In the genomic region with DNA sequence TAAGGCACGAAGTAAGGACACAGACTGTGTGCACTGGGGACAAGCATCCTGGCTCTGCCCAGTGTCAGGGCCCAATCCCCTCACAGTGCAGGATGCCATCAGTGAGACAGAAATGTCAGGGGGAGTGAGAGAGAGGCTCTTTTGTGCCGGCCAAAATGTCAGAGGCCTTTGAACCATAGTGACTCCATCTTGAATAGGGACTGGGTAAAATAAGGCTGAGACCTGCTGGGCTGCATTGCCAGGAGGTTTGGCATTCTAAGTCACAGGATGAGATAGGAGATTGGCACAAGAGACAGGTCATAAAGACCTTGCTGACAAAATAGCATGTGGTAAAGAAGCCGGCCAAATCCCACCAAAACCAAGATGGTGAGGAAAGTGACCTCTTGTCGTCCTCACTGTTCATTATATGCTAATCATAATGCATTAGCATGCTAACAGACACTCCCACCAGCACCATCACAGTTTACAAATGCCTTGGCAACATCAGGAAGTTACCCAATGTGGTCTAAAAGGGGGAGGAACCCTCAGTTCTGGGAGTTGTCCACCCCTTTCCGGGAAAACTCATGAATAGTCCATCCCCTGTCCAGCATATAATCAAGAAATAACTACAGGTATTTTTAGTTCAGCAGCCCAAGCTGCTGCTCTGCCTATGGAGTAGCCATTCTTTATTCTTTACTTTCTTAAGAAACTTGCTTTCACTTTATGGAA, we compare ENCODE assay signal across 1 cellular context.
TF ChIP-seq lines count a peak whose summit lies in the region.

No MANE protein-coding gene starts in this region.

TF ChIP-seq in SK-N-SH treated with all-trans-retinoic acid at 6 μM for 48 hours, 23 proteins besides CTCF, POLR2A, EP300 and RAD21:
- TF ChIP-seq, protein P1, sequence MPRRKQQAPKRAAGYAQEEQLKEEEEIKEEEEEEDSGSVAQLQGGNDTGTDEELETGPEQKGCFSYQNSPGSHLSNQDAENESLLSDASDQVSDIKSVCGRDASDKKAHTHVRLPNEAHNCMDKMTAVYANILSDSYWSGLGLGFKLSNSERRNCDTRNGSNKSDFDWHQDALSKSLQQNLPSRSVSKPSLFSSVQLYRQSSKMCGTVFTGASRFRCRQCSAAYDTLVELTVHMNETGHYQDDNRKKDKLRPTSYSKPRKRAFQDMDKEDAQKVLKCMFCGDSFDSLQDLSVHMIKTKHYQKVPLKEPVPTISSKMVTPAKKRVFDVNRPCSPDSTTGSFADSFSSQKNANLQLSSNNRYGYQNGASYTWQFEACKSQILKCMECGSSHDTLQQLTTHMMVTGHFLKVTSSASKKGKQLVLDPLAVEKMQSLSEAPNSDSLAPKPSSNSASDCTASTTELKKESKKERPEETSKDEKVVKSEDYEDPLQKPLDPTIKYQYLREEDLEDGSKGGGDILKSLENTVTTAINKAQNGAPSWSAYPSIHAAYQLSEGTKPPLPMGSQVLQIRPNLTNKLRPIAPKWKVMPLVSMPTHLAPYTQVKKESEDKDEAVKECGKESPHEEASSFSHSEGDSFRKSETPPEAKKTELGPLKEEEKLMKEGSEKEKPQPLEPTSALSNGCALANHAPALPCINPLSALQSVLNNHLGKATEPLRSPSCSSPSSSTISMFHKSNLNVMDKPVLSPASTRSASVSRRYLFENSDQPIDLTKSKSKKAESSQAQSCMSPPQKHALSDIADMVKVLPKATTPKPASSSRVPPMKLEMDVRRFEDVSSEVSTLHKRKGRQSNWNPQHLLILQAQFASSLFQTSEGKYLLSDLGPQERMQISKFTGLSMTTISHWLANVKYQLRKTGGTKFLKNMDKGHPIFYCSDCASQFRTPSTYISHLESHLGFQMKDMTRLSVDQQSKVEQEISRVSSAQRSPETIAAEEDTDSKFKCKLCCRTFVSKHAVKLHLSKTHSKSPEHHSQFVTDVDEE (CRISPR knock-in tag; IDR thresholded peaks at IDR 0.05), result peak; percentile 46; the same call in 1 of the 2 replicates
- no peak for TF ChIP-seq TOX (CRISPR knock-in tag; IDR thresholded peaks at IDR 0.05; ENCODE audit: borderline replicate concordance)
